Comparison of ENCODE assay signal across 9 cellular contexts in the genomic region with DNA sequence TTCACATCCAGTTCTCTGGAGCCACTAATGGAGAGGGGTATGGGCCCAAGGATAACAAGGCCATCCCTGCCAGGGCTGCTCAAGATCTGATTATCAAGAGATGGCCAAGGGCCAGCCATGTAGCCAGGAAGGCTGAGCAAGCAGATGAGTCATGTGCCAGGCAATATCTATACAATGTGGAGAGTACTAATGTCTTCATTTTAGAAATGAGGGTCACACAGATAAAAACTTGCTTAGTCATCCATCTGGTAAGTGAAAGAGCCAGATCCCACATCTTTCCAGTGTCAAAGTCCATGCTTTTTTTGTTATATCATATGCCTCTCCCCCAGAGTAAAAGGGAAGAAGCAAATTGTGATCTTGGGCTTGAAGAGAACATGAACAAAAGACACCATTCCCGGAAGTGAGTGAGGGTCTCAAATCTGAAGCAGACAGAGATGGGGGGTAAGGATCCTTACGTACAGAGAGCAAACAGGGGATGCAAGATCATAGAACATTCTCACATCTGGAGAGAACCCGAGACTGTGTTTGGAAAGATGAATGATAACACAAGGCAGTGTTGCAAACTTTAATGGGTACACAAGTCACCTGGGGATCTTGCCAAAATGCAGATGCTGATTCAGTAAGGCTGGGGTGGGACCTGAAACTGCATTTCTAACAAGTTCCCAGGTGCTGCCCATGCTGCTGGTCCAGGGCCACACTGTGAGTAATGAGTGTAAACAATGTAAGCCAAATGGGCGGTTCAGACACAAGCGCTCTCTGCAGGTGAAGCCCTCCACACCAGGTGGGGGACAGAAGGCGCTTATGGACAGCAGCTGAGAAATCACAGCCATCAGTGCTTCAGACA. TPM values are rescaled to one million over a fixed set of nuclear protein-coding genes. Genes with fewer than 3 reads are reported as not detected.
DNase-seq lines count a peak whose midpoint lies in the region; ATAC-seq and TF ChIP-seq lines count a peak whose summit lies in the region.
"Had no signal": no experiment of that assay in that cellular context is flagged by ENCODE, and none has a peak within 500 bp of the region (broad histone marks: within the 10 kb centered on the region; RNA-seq: fewer than 3 reads in every experiment).

No MANE protein-coding gene starts in this region.

- no peak overlapping the region for H3K27ac ChIP-seq in CD8-positive, alpha-beta T cell (ENCODE audit: low read depth, low read length)

- H3K4me1 Mint-ChIP-seq in stimulated activated effector memory CD8-positive, alpha-beta T cell treated with anti-CD3 and anti-CD28 coated beads, Interleukin-12 subunit alpha, Interleukin-12 subunit beta, amount 100 ng/mL, for 72 hours, result no peaks in the 10 kb centered on the region
- H3K4me1 Mint-ChIP-seq in CD8-positive, alpha-beta T cell (ENCODE audit: low read depth), result no peaks in the 10 kb centered on the region

- POLR2A ChIA-PET in CD8-positive, alpha-beta T cell (lab: Charles Lee), result no interaction called here

- H3K9me3 ChIP-seq in CD8-positive, alpha-beta T cell (ENCODE audit: low read length), result no peaks in the 10 kb centered on the region

- H3K27ac Mint-ChIP-seq in stimulated activated effector memory CD8-positive, alpha-beta T cell treated with anti-CD3 and anti-CD28 coated beads, Interleukin-12 subunit alpha, Interleukin-12 subunit beta, amount 100 ng/mL, for 72 hours, result no peak overlapping the region
- no peak overlapping the region for H3K27ac Mint-ChIP-seq in CD8-positive, alpha-beta T cell
- H3K27ac Mint-ChIP-seq: T-helper 1 cell treated with Interleukin-12 subunit alpha and Interleukin-12 subunit beta and Interleukin-4 antibody, amounts not matched to agents 30 μg/mL and 1 μg/mL, for 36 hours had no signal

- CTCF ChIA-PET in CD8-positive, alpha-beta T cell (lab: Charles Lee), result no interaction called here

- TF ChIP-seq CTCF in CD8-positive, alpha-beta T cell (IDR thresholded peaks at IDR 0.05), result no peak

- intact Hi-C loops in CD8-positive, alpha-beta T cell (cut with DNase I, micrococcal nuclease), result no loop called here

- no peak overlapping the region for H3K4me3 ChIP-seq in CD8-positive, alpha-beta T cell (ENCODE audit: low read depth, low read length)

- H3K4me1 ChIP-seq in CD8-positive, alpha-beta T cell (ENCODE audit: insufficient read depth, low read length), result no peaks in the 10 kb centered on the region

- ATAC-seq in stimulated activated effector memory CD8-positive, alpha-beta T cell treated with anti-CD3 and anti-CD28 coated beads, Interleukin-12 subunit alpha, Interleukin-12 subunit beta, amount 100 ng/mL, for 72 hours, result peak; percentile 77
- ATAC-seq in CD8-positive, alpha-beta T cell, result no peak

- H3K36me3 Mint-ChIP-seq in stimulated activated effector memory CD8-positive, alpha-beta T cell treated with anti-CD3 and anti-CD28 coated beads, Interleukin-12 subunit alpha, Interleukin-12 subunit beta, amount 100 ng/mL, for 72 hours, result no peaks in the 10 kb centered on the region
- H3K36me3 Mint-ChIP-seq in CD8-positive, alpha-beta T cell, result no peaks in the 10 kb centered on the region

- H3K4me3 Mint-ChIP-seq in stimulated activated effector memory CD8-positive, alpha-beta T cell treated with anti-CD3 and anti-CD28 coated beads, Interleukin-12 subunit alpha, Interleukin-12 subunit beta, amount 100 ng/mL, for 72 hours, result no peak overlapping the region
- H3K4me3 Mint-ChIP-seq in CD8-positive, alpha-beta T cell, result no peak overlapping the region
- H3K4me3 Mint-ChIP-seq: T-helper 1 cell treated with Interleukin-12 subunit alpha and Interleukin-12 subunit beta and Interleukin-4 antibody, amounts not matched to agents 30 μg/mL and 1 μg/mL, for 36 hours had no signal

- peak; percentile 36 for DNase-seq in HK-2 (ENCODE audit: unreplicated experiment)
- peak; percentile 77 to 82 for DNase-seq in SHP77 (lab: John Stamatoyannopoulos, UW)
- DNase-seq in fibroblast of the conjunctiva (ENCODE audit: low read depth), result peak; percentile 72
- no peak for DNase-seq in stimulated activated effector memory CD8-positive, alpha-beta T cell treated with anti-CD3 and anti-CD28 coated beads, Interleukin-12 subunit alpha, Interleukin-12 subunit beta, amount 100 ng/mL, for 72 hours (ENCODE audit: low spot score in 2 of 2)
- DNase-seq in CD8-positive, alpha-beta T cell, result no peak
- DNase-seq in epidermal melanocyte (ENCODE audit: insufficient read length, low spot score), result no peak
- DNase-seq in NCI-H1105 (lab: John Stamatoyannopoulos, UW), result no peak

- no peaks in the 10 kb centered on the region for H3K9me3 Mint-ChIP-seq in stimulated activated effector memory CD8-positive, alpha-beta T cell treated with anti-CD3 and anti-CD28 coated beads, Interleukin-12 subunit alpha, Interleukin-12 subunit beta, amount 100 ng/mL, for 72 hours
- H3K9me3 Mint-ChIP-seq in CD8-positive, alpha-beta T cell, result no peaks in the 10 kb centered on the region

- no peaks in the 10 kb centered on the region for H3K36me3 ChIP-seq in CD8-positive, alpha-beta T cell (ENCODE audit: insufficient read depth, low read length)

- no peaks in the 10 kb centered on the region for H3K27me3 Mint-ChIP-seq in CD8-positive, alpha-beta T cell (ENCODE audit: low read depth)

- no peaks in the 10 kb centered on the region for H3K27me3 ChIP-seq in CD8-positive, alpha-beta T cell (ENCODE audit: insufficient read depth, low read length)

RNA-seq across cellular contexts. Expression of gene GSTA3, which starts 20.0 kb away (rescaled TPM):
- not detected for total RNA-seq in CD8-positive, alpha-beta T cell
- total RNA-seq: cardiac septum had no signal

Comparison
In these comparisons a context has a peak if more than half of its experiments do, and no peak if none do; other contexts are left out.
1. DNase-seq: peak in HK-2 (single experiment), SHP77 (2 of 2) and fibroblast of the conjunctiva (single experiment); none in stimulated activated effector memory CD8-positive, alpha-beta T cell treated with anti-CD3 and anti-CD28 coated beads, Interleukin-12 subunit alpha, Interleukin-12 subunit beta, amount 100 ng/mL, for 72 hours (0 of 2), CD8-positive, alpha-beta T cell (0 of 7), epidermal melanocyte (single experiment) and NCI-H1105 (single experiment).